In the genomic region with DNA sequence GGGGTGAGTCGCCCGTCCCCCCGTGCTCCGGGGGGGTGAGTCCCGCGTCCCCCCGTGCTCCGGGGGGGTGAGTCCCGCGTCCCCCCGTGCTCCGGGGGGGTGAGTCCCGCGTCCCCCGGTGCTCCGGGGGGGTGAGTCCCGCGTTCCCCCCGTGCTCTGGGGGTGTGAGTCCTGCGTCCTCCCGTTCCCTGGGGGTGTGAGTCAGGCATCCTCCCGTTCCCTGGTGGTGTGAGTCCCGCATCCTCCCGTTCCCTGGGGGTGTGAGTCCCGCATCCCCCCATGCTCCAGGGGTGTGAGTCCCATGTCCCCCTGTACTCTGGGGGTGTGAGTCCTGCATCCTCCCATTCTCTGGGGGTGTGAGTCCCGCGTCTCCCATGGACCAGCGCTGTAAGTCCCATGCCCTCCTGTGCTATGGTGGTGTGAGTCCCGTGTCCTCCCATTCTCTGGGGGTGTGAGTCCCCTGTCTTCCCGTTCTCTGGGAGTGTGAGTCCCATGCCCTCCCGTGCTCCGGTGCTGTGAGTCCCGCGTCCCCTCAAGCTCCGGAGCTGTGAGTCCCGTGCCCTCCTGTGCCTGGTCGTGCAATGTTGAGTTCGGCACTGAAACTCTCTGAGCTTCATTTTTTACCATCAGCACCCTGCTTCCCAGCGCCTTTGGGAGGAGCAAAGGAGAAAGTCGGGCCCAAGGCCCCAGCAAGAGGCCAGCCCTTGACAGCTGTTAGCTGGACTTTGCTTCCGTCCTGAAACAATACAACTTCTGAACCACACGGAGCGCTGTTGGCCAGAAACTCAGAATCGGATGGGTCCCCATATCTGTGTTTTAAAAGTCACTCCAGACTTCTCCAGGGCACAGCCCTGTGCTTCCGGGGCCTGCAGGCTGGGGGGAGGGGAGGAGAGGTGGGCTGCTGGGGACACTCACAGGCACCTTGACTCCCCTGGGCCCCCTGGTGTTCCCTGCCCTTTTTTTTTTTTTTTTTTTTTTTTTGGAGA, we compare ENCODE assay signal across 1 cellular context.
TF ChIP-seq lines count a peak whose summit lies in the region.

No MANE protein-coding gene starts in this region.

TF ChIP-seq in HCT116, 20 proteins besides CTCF, POLR2A, EP300 and RAD21 (continued from another document):
- TF ChIP-seq, protein P1, sequence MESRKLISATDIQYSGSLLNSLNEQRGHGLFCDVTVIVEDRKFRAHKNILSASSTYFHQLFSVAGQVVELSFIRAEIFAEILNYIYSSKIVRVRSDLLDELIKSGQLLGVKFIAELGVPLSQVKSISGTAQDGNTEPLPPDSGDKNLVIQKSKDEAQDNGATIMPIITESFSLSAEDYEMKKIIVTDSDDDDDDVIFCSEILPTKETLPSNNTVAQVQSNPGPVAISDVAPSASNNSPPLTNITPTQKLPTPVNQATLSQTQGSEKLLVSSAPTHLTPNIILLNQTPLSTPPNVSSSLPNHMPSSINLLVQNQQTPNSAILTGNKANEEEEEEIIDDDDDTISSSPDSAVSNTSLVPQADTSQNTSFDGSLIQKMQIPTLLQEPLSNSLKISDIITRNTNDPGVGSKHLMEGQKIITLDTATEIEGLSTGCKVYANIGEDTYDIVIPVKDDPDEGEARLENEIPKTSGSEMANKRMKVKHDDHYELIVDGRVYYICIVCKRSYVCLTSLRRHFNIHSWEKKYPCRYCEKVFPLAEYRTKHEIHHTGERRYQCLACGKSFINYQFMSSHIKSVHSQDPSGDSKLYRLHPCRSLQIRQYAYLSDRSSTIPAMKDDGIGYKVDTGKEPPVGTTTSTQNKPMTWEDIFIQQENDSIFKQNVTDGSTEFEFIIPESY (IDR thresholded peaks at IDR 0.05; ENCODE audit: extremely low read depth, insufficient replicate concordance, low read length), result no peak
- no peak for TF ChIP-seq CEBPB (IDR thresholded peaks at IDR 0.05; ENCODE audit: low read depth)
- TF ChIP-seq POLR2AphosphoS5 (IDR thresholded peaks at IDR 0.05; ENCODE audit: low read depth, low read length), result 0 out of 2 replicates have a peak, but pooled peaks have one; percentile 32
- no peak for TF ChIP-seq CBX3 (IDR thresholded peaks at IDR 0.05; ENCODE audit: low read depth)
